25 cellular contexts compared by ENCODE assay signal in the genomic region with DNA sequence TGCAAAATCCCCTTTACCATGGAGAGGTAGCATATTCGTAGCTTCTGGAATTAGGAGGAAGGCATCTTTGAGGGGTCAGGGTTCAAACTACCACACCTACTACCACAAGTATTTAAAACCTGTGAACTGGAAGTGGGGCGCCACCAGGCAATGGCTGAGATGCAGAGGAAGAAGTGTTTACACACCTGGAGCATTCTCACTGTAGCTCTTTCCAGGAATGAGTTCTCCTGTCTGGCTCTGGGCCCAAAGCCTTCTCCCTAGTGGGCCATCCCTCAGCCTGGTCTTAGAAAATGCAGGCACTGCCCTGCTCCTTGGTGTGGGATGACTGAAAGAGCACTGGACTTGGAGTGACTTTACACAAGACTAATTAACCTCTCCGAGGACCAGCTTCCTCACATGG. TPM values are rescaled to one million over a fixed set of nuclear protein-coding genes. Genes with fewer than 3 reads are reported as not detected.
DNase-seq lines count a peak whose midpoint lies in the region; ATAC-seq, FAIRE-seq and TF ChIP-seq lines count a peak whose summit lies in the region.
"Had no signal": no experiment of that assay in that cellular context is flagged by ENCODE, and none has a peak within 500 bp of the region (broad histone marks: within the 10 kb centered on the region; RNA-seq: fewer than 3 reads in every experiment).

No MANE protein-coding gene starts in this region.

- no peak overlapping the region for H4K5ac ChIP-seq in H1 (ENCODE audit: insufficient read length, low read depth, low read length)

- FAIRE-seq in H1 (lab: Jason Lieb, UNC): no peak

- H3K9ac ChIP-seq in H1 (replicated peaks in 1 of 4; ENCODE audit: extremely low read depth in 1 of 4, low read depth in 3 of 4, low read length in 3 of 4): no peak overlapping the region
- H3K9ac ChIP-seq: BLaER1 had no signal

- no peak overlapping the region for H3K23ac ChIP-seq in H1 (ENCODE audit: insufficient read length)

- H3K27ac ChIP-seq in H1 (ENCODE audit: low read depth, low read length): no peak overlapping the region
- H3K27ac ChIP-seq: BLaER1, SK-N-MC had no signal

- no peaks in the 10 kb centered on the region for H3K79me1 ChIP-seq in H1 (ENCODE audit: low read depth, low read length)

- H3K4me2 ChIP-seq in H1 (ENCODE audit: insufficient read depth in 1 of 2, low read depth in 2 of 2, low read length in 2 of 2): no peak overlapping the region
- H3K4me2 ChIP-seq: BLaER1 had no signal

- no peak overlapping the region for H3K4me3 ChIP-seq in H1 (ENCODE audit: extremely low read depth in 1 of 4, insufficient read depth in 2 of 4, low read depth in 3 of 4, low read length in 4 of 4)
- H3K4me3 ChIP-seq: BLaER1, MG63, SK-N-MC had no signal

- no peak overlapping the region for H2BK20ac ChIP-seq in H1 (ENCODE audit: low read length)

- H3K9me3 ChIP-seq in H1 (ENCODE audit: insufficient read depth in 2 of 2, low read depth in 1 of 2, low read length in 1 of 2): no peaks in the 10 kb centered on the region
- H3K9me3 ChIP-seq: BLaER1, Caco-2, MG63 had no signal

- H4K91ac ChIP-seq in H1 (replicated peaks; ENCODE audit: insufficient read length, low read length): no peak overlapping the region

- POLR2A ChIA-PET in H1 (lab: Charles Lee; ENCODE audit: partially characterized antibody): interaction anchor here (0.7 kb wide), 1 partner anchor 12 kb away, joined by 3 read pairs; no protein-coding TSS in a partner anchor

- peak overlapping the region; percentile 11; the same call in 1 of the 2 replicates for H4K8ac ChIP-seq in H1 (ENCODE audit: extremely low read depth, insufficient read depth, low read length)

- 0 out of 8 replicates have a peak, but pooled peaks cover 0 to 2% (median 0%) of the 10 kb centered on the region in 4 experiments for H3K36me3 ChIP-seq in H1 (ENCODE audit: control insufficient read depth in 2 of 4, insufficient read depth in 4 of 4, low read length in 3 of 4)
- H3K36me3 ChIP-seq: BLaER1, MG63 had no signal

- no peak overlapping the region for H2AFZ ChIP-seq in H1 (ENCODE audit: low read length)

- no peak overlapping the region for H3K4ac ChIP-seq in H1 (replicated peaks; ENCODE audit: insufficient read length, low read depth, low read length)

- TF ChIP-seq RAD21 in H1 (IDR thresholded peaks at IDR 0.05 in 1 of 2, conservative IDR thresholded peaks at IDR 0.05 in 1 of 2; ENCODE audit: low read depth in 2 of 2, low read length in 2 of 2): no peak

- CTCF ChIA-PET in H1 (lab: Charles Lee; ENCODE audit: partially characterized antibody): interaction anchor here (1.1 to 1.8 kb wide), 5 partner anchors 11 to 132 kb away, joined by 3 to 5 read pairs (median 3); no protein-coding TSS in a partner anchor

- no peaks in the 10 kb centered on the region for H3K27me3 ChIP-seq in H1 (replicated peaks in 1 of 4; ENCODE audit: control insufficient read depth in 3 of 4, extremely low read depth in 1 of 4, insufficient read depth in 3 of 4, low read length in 3 of 4)
- H3K27me3 ChIP-seq: BLaER1 had no signal

- peak overlapping the region; percentile 72; the same call in 1 of the 2 replicates for H2BK15ac ChIP-seq in H1 (ENCODE audit: low read length)

- 0 out of 2 replicates have a peak overlapping the region, but pooled peaks have one; percentile 2 for H2AK5ac ChIP-seq in H1 (ENCODE audit: low read depth, low read length)

- WGBS in H1 (ENCODE audit: extremely low coverage in 1 of 2, insufficient coverage in 1 of 2, insufficient read length in 1 of 2, insufficient replicate concordance in 2 of 2, low coverage in 1 of 2, low lambda C conversion rate in 2 of 2, missing lambda C conversion rate in 1 of 2), 2 experiments: 85% methylated on average over 3 of the region's 3 CpGs; no CpG with 5 or more reads in 1 of the 2 experiments

- H3K23me2 ChIP-seq in H1 (ENCODE audit: low read depth, low read length): no peaks in the 10 kb centered on the region

- peak; percentile 15 to 22 for DNase-seq in SHP77 (lab: John Stamatoyannopoulos, UW)
- no peak for DNase-seq in SHP77 treated with DMSO at 0.1 percent for 48 hours (lab: John Stamatoyannopoulos, UW)
- DNase-seq in NCI-H2029 treated with DMSO at 0.1 percent for 48 hours (lab: John Stamatoyannopoulos, UW): peak; percentile 29
- DNase-seq in H1 (ENCODE audit: low read depth in 1 of 2, low spot score in 2 of 2): no peak
- DNase-seq in NCI-H2227 (lab: John Stamatoyannopoulos, UW; ENCODE audit: unreplicated experiment): no peak
- DNase-seq: ACHN; Caco-2; CD4-positive, alpha-beta T cell; H7; Kasumi-1; MG63; NCI-H1048; NCI-H1417 treated with DMSO at 0.1 percent for 48 hours; NCI-H187 treated with DMSO at 0.1 percent for 48 hours; NCI-H2171; NCI-H446 treated with DMSO at 0.1 percent for 48 hours; NCI-H526 treated with DMSO at 0.1 percent for 48 hours; Right ventricle myocardium superior; SW 1271; T-helper 17 cell had no signal

- TF ChIP-seq EP300 in H1 (IDR thresholded peaks at IDR 0.05; ENCODE audit: borderline replicate concordance in 1 of 2, low read depth in 2 of 2, low read length in 2 of 2): no peak

- H3K18ac ChIP-seq in H1 (ENCODE audit: extremely low read depth, low read length): no peak overlapping the region

- H3K14ac ChIP-seq in H1 (ENCODE audit: insufficient read length): no peak overlapping the region

- no peak overlapping the region for H2BK120ac ChIP-seq in H1 (replicated peaks; ENCODE audit: low read depth, low read length)

- TF ChIP-seq POLR2A in H1 (IDR thresholded peaks at IDR 0.05; ENCODE audit: control extremely low read depth in 1 of 2, low read depth in 2 of 2, low read length in 2 of 2): no peak

- H4K20me1 ChIP-seq in H1 (replicated peaks in 1 of 2; ENCODE audit: control insufficient read depth in 1 of 2, insufficient read depth in 2 of 2, low read length in 2 of 2): no peaks in the 10 kb centered on the region
- H4K20me1 ChIP-seq: BLaER1 had no signal

- peaks cover 0 to 7% (median 0%) of the 10 kb centered on the region in 4 experiments; a peak in 2 of 7 replicates for H3K4me1 ChIP-seq in H1 (replicated peaks in 1 of 4; ENCODE audit: control insufficient read depth in 3 of 4, insufficient read depth in 4 of 4, low read length in 3 of 4)
- H3K4me1 ChIP-seq: Caco-2 had no signal

- H2BK12ac ChIP-seq in H1 (ENCODE audit: low read depth, low read length): no peak overlapping the region

- H2BK5ac ChIP-seq in H1 (ENCODE audit: low read depth, low read length): no peak overlapping the region

- no peak for ATAC-seq in GM18519 (IDR thresholded peaks at IDR 0.05; ENCODE audit: low FRiP score, unreplicated experiment)
- no peak for ATAC-seq in HG02852 (IDR thresholded peaks at IDR 0.05; ENCODE audit: unreplicated experiment)
- ATAC-seq: T-helper 17 cell had no signal

- H3K56ac ChIP-seq in H1 (replicated peaks; ENCODE audit: insufficient read length, low read depth, low read length): no peak overlapping the region

- TF ChIP-seq CTCF in H1 (IDR thresholded peaks at IDR 0.05; ENCODE audit: control extremely low read depth in 1 of 3, insufficient read depth in 1 of 3, low read depth in 1 of 3, low read length in 3 of 3): no peak

- H3K79me2 ChIP-seq in H1 (ENCODE audit: control insufficient read depth in 1 of 2, insufficient read depth in 2 of 2, low read length in 2 of 2): no peaks in the 10 kb centered on the region

TF ChIP-seq in H1, 55 proteins besides CTCF, POLR2A, EP300 and RAD21:
- TF ChIP-seq POU5F1 (IDR thresholded peaks at IDR 0.05; ENCODE audit: low read depth, low read length) (no peak), SP4 (IDR thresholded peaks at IDR 0.05; ENCODE audit: low read length) (no peak), TEAD4 (IDR thresholded peaks at IDR 0.05; ENCODE audit: low read depth, low read length) (no peak), POLR2AphosphoS5 (IDR thresholded peaks at IDR 0.05; ENCODE audit: low read depth, low read length) (no peak), MAFK (IDR thresholded peaks at IDR 0.05; ENCODE audit: low read depth, low read length) (no peak), KDM4A (IDR thresholded peaks at IDR 0.05; ENCODE audit: low read depth, low read length, severe bottlenecking) (no peak)

RNA-seq across cellular contexts. Expression of a gene that starts 30.7 kb away (rescaled TPM):
- total RNA-seq in H1 (2021; fragmentation: NEBNext Ultra II Directional; extraction: Animal tissue kit (Norgen Biotek cat#: 25700)): 15.9 and 17.1 TPM in 2 replicates
- 6.8 and 9.8 TPM in 2 replicates for polyA plus RNA-seq in H1 (2011; rRNA removed)
- polyA plus RNA-seq in H1 (2011; cell fraction: cytosol; rRNA removed): 6.3 TPM
- polyA plus RNA-seq in H1 (2011; cell fraction: nucleus; rRNA removed): 5.4 TPM
- polyA plus RNA-seq in H1 (2012, experiment 1 of 2): 9.7 to 12.7 TPM (median 12.4 TPM) in 4 replicates
- 11.5 TPM for polyA plus RNA-seq in H1 (2012, experiment 2 of 2)
- polyA plus RNA-seq in H1 (2013, experiment 1 of 2): 2.0 TPM
- 2.2 TPM for polyA plus RNA-seq in H1 (2013, experiment 2 of 2)
- polyA minus RNA-seq in H1 (2011; rRNA and poly(A)+ RNA removed): 8.4 and 9.1 TPM in 2 replicates
- polyA minus RNA-seq in H1 (2011; cell fraction: cytosol; rRNA and poly(A)+ RNA removed): 14.8 TPM
- polyA minus RNA-seq in H1 (2011; cell fraction: nucleus; rRNA and poly(A)+ RNA removed): 10.7 TPM
- total RNA-seq: Caco-2; CD4-positive, alpha-beta T cell; Right ventricle myocardium superior; RPMI7951; T-helper 17 cell had no signal

Comparison
In these comparisons a context has a peak if more than half of its experiments do, and no peak if none do; other contexts are left out.
1. DNase-seq: peak in SHP77 (2 of 2) and NCI-H2029 treated with DMSO at 0.1 percent for 48 hours (single experiment); none in SHP77 treated with DMSO at 0.1 percent for 48 hours (single experiment), H1 (0 of 2) and NCI-H2227 (single experiment).